Comparison of ENCODE assay signal across 1 cellular context in the genomic region with DNA sequence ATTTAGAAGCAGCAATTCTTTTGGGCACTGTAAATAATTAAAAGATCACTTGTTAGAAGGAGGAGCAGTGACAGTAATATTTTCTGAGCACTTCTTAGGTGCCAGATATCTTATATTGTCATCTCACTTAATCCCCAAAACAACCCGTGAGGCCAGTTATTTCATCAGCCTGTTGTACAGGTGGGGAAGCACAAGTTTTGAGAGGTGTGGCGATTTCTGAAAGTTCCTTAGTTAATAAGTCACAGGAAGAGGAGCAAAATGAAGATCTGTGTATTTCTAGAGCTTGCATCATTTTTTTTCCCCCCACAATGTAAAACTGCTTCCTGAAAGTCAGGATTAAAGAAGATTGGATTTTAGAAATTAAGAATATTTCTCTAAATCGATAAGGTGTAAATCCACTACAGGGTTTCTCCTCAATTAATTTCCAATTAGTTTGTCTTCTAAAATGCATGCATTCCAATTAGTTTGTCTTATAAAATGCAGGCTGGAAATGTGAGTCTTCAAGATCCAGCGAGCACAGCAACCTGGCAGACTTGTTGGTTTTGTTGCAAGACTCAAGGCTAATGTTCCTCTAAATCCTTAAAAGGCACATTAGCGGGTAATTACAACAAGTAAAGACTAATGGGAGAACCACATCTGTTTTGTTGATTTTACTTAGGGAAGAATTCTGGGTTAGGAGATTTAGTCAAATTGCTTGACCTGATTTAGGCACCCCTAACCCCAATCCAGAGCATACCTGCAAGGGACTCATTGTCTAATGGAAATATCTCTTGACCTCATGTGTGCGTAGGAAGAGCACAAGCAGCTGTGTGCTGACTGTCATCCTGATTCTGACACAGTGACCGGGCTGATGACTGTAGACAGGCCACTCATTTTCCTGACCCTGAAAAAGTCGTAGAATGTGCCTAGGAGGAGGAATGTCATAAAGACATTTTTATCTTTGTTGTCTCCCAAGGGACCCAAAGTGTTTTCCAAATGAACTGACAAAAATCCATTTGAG.
A peak's percentile ranks its signal among the peaks of the same experiment; 100 is the strongest.
TF ChIP-seq lines count a peak whose summit lies in the region.

No MANE protein-coding gene starts in this region.

TF ChIP-seq in HepG2, 621 proteins besides CTCF, POLR2A, EP300 and RAD21 (continued from another document and continues in another):
- TF ChIP-seq, protein P1, sequence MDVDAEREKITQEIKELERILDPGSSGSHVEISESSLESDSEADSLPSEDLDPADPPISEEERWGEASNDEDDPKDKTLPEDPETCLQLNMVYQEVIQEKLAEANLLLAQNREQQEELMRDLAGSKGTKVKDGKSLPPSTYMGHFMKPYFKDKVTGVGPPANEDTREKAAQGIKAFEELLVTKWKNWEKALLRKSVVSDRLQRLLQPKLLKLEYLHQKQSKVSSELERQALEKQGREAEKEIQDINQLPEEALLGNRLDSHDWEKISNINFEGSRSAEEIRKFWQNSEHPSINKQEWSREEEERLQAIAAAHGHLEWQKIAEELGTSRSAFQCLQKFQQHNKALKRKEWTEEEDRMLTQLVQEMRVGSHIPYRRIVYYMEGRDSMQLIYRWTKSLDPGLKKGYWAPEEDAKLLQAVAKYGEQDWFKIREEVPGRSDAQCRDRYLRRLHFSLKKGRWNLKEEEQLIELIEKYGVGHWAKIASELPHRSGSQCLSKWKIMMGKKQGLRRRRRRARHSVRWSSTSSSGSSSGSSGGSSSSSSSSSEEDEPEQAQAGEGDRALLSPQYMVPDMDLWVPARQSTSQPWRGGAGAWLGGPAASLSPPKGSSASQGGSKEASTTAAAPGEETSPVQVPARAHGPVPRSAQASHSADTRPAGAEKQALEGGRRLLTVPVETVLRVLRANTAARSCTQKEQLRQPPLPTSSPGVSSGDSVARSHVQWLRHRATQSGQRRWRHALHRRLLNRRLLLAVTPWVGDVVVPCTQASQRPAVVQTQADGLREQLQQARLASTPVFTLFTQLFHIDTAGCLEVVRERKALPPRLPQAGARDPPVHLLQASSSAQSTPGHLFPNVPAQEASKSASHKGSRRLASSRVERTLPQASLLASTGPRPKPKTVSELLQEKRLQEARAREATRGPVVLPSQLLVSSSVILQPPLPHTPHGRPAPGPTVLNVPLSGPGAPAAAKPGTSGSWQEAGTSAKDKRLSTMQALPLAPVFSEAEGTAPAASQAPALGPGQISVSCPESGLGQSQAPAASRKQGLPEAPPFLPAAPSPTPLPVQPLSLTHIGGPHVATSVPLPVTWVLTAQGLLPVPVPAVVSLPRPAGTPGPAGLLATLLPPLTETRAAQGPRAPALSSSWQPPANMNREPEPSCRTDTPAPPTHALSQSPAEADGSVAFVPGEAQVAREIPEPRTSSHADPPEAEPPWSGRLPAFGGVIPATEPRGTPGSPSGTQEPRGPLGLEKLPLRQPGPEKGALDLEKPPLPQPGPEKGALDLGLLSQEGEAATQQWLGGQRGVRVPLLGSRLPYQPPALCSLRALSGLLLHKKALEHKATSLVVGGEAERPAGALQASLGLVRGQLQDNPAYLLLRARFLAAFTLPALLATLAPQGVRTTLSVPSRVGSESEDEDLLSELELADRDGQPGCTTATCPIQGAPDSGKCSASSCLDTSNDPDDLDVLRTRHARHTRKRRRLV (CRISPR knock-in tag; IDR thresholded peaks at IDR 0.05) = no peak
- TF ChIP-seq PAX8 (CRISPR knock-in tag; IDR thresholded peaks at IDR 0.05; ENCODE audit: borderline replicate concordance) = no peak
- no peak for TF ChIP-seq ZNF225 (CRISPR knock-in tag; IDR thresholded peaks at IDR 0.05)
- no peak for TF ChIP-seq PHB2 (IDR thresholded peaks at IDR 0.05; ENCODE audit: partially characterized antibody)
- TF ChIP-seq, protein P2, sequence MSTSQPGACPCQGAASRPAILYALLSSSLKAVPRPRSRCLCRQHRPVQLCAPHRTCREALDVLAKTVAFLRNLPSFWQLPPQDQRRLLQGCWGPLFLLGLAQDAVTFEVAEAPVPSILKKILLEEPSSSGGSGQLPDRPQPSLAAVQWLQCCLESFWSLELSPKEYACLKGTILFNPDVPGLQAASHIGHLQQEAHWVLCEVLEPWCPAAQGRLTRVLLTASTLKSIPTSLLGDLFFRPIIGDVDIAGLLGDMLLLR (CRISPR knock-in tag; IDR thresholded peaks at IDR 0.05) = no peak
- TF ChIP-seq ELF3 (CRISPR knock-in tag; IDR thresholded peaks at IDR 0.05) = peak; percentile 69
- no peak for TF ChIP-seq ZNF496 (CRISPR knock-in tag; IDR thresholded peaks at IDR 0.05; ENCODE audit: insufficient replicate concordance)
- no peak for TF ChIP-seq ZNF446 (CRISPR knock-in tag; IDR thresholded peaks at IDR 0.05)
- no peak for TF ChIP-seq ZNF468 (CRISPR knock-in tag; IDR thresholded peaks at IDR 0.05)
- TF ChIP-seq STAG1 (CRISPR knock-in tag; IDR thresholded peaks at IDR 0.05) = no peak
- no peak for TF ChIP-seq JARID2 (CRISPR knock-in tag; IDR thresholded peaks at IDR 0.05; ENCODE audit: insufficient replicate concordance)
- TF ChIP-seq, protein P3, sequence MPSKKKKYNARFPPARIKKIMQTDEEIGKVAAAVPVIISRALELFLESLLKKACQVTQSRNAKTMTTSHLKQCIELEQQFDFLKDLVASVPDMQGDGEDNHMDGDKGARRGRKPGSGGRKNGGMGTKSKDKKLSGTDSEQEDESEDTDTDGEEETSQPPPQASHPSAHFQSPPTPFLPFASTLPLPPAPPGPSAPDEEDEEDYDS (CRISPR knock-in tag; IDR thresholded peaks at IDR 0.05) = no peak
- no peak for TF ChIP-seq HNRNPL (IDR thresholded peaks at IDR 0.05; ENCODE audit: low read depth, low read length)
- TF ChIP-seq CEBPG (CRISPR knock-in tag; IDR thresholded peaks at IDR 0.05) = peak; percentile 92
- peak; percentile 67; the same call in 1 of the 2 replicates for TF ChIP-seq SMAD3 (CRISPR knock-in tag; IDR thresholded peaks at IDR 0.05)
- TF ChIP-seq TAF1 (CRISPR knock-in tag; IDR thresholded peaks at IDR 0.05) = no peak
- TF ChIP-seq IRX3 (CRISPR knock-in tag; IDR thresholded peaks at IDR 0.05; ENCODE audit: borderline replicate concordance, low read depth) = no peak
- TF ChIP-seq NR2F1 (CRISPR knock-in tag; IDR thresholded peaks at IDR 0.05) = no peak
- TF ChIP-seq MZF1 (CRISPR knock-in tag; IDR thresholded peaks at IDR 0.05; ENCODE audit: borderline replicate concordance) = no peak
- no peak for TF ChIP-seq POGK (CRISPR knock-in tag; conservative IDR thresholded peaks at IDR 0.05)
- TF ChIP-seq ZBTB39 (CRISPR knock-in tag; IDR thresholded peaks at IDR 0.05) = no peak
- no peak for TF ChIP-seq ZFP36L1 (CRISPR knock-in tag; IDR thresholded peaks at IDR 0.05)
- peak; percentile 61; the same call in 1 of the 2 replicates for TF ChIP-seq SOX5 (CRISPR knock-in tag; IDR thresholded peaks at IDR 0.05; ENCODE audit: borderline replicate concordance)
- TF ChIP-seq HOXA5 (CRISPR knock-in tag; IDR thresholded peaks at IDR 0.05) = no peak; the same call in 1 of the 2 replicates
- TF ChIP-seq ZMYM4 (CRISPR knock-in tag; IDR thresholded peaks at IDR 0.05) = no peak
- TF ChIP-seq, protein P4, sequence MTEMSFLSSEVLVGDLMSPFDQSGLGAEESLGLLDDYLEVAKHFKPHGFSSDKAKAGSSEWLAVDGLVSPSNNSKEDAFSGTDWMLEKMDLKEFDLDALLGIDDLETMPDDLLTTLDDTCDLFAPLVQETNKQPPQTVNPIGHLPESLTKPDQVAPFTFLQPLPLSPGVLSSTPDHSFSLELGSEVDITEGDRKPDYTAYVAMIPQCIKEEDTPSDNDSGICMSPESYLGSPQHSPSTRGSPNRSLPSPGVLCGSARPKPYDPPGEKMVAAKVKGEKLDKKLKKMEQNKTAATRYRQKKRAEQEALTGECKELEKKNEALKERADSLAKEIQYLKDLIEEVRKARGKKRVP (CRISPR knock-in tag; IDR thresholded peaks at IDR 0.05) = peak in 1 of 2 experiments; percentile 99; a peak in 2 of 4 replicates
- TF ChIP-seq ZNF12 (CRISPR knock-in tag; IDR thresholded peaks at IDR 0.05) = no peak
- no peak for TF ChIP-seq CAMTA2 (CRISPR knock-in tag; IDR thresholded peaks at IDR 0.05; ENCODE audit: borderline replicate concordance)
- TF ChIP-seq DZIP1 (CRISPR knock-in tag; IDR thresholded peaks at IDR 0.05) = no peak
- 0 out of 2 replicates have a peak, but pooled peaks have one; percentile 19 for TF ChIP-seq KDM6A (CRISPR knock-in tag; IDR thresholded peaks at IDR 0.05; ENCODE audit: low read depth)
- no peak for TF ChIP-seq SOX13 (IDR thresholded peaks at IDR 0.05)
- TF ChIP-seq SOX13 (CRISPR knock-in tag; conservative IDR thresholded peaks at IDR 0.05 in 1 of 2, IDR thresholded peaks at IDR 0.05 in 1 of 2) = peak in 1 of 2 experiments; percentile 66; a peak in 2 of 4 replicates
- no peak for TF ChIP-seq ATF1 (CRISPR knock-in tag; IDR thresholded peaks at IDR 0.05)
- TF ChIP-seq ZNF558 (CRISPR knock-in tag; IDR thresholded peaks at IDR 0.05; ENCODE audit: borderline replicate concordance) = no peak
- TF ChIP-seq ZNF614 (CRISPR knock-in tag; IDR thresholded peaks at IDR 0.05; ENCODE audit: borderline replicate concordance) = 0 out of 2 replicates have a peak, but pooled peaks have one; percentile 59
- no peak for TF ChIP-seq IKZF1 (IDR thresholded peaks at IDR 0.05)
- no peak for TF ChIP-seq KMT2A (CRISPR knock-in tag; IDR thresholded peaks at IDR 0.05)
- TF ChIP-seq ZNF678 (CRISPR knock-in tag; IDR thresholded peaks at IDR 0.05) = no peak
- TF ChIP-seq REPIN1 (CRISPR knock-in tag; IDR thresholded peaks at IDR 0.05; ENCODE audit: borderline replicate concordance, low read depth) = peak; percentile 56; the same call in 1 of the 2 replicates
